20 cellular contexts compared by ENCODE assay signal in the genomic region with DNA sequence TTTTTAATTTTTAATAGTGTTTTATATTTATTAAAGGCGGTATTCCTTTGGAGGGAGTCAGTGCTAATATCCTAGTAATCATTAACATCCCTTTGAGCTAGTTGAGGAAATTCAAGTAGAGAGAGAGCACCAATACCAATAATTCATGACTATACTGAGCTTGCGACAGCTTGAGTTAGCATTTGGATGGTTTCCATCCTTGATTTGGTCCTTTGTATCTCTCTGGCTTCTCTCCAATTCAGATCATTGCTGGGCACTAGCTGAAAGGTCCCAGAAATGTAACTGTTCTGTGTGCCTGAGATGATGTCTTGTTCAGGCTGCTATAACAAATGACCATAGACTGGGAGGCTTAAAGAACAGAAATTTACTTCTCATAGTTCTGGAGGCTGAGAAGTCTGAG.
"Had no signal": no experiment of that assay in that cellular context is flagged by ENCODE, and none has a peak within 500 bp of the region (broad histone marks: within the 10 kb centered on the region; RNA-seq: fewer than 3 reads in every experiment).

No MANE protein-coding gene starts in this region.

- H3K4me3 ChIP-seq: coronary artery, heart left ventricle, lung, tibial artery had no signal

- DNase-seq: activated B cell treated with CpG ODN at 0.5 μM for 24 hours; activated CD4-positive, alpha-beta T cell treated with anti-CD3 and anti-CD28 coated beads for 36 hours; activated CD4-positive, alpha-beta T cell treated with anti-CD3 and anti-CD28 coated beads, Interleukin-2, amount 50 U/mL, for 4 hours; activated CD8-positive, alpha-beta memory T cell treated with anti-CD3 and anti-CD28 coated beads for 24 hours; activated CD8-positive, alpha-beta memory T cell treated with anti-CD3 and anti-CD28 coated beads, Interleukin-2, amount 50 U/mL, for 4 hours; activated naive CD4-positive, alpha-beta T cell treated with Interleukin-2 at 50 U/mL for 16 hours; activated naive CD8-positive, alpha-beta T cell treated with anti-CD3 and anti-CD28 coated beads, Interleukin-2, amount 10 ng/mL, durations not matched to agents 7 days and 5 days; activated T-cell treated with anti-CD3 and anti-CD28 coated beads, Interleukin-2, amount 50 U/mL, for 4 hours; amniotic stem cell; cerebellar nuclear complex; endodermal cell; heart left ventricle; left cardiac atrium; naive thymus-derived CD4-positive, alpha-beta T cell; stimulated activated CD4-positive, alpha-beta T cell treated with anti-CD3 and anti-CD28 coated beads, Interleukin-4, amount 100 ng/mL, for 4 hours; substantia nigra; T1000; tibial artery had no signal

- H3K27ac ChIP-seq: coronary artery, heart left ventricle, tibial artery had no signal

- H3K27me3 ChIP-seq: heart left ventricle, tibial artery had no signal

- H3K9me3 ChIP-seq: tibial artery had no signal

- ATAC-seq: activated CD4-positive, alpha-beta T cell treated with anti-CD3 and anti-CD28 coated beads for 36 hours; activated T-cell treated with anti-CD3 and anti-CD28 coated beads, Interleukin-2, amount 50 U/mL, for 4 hours; left cardiac atrium; naive thymus-derived CD4-positive, alpha-beta T cell had no signal
